8 cellular contexts compared by ENCODE assay signal in the genomic region with DNA sequence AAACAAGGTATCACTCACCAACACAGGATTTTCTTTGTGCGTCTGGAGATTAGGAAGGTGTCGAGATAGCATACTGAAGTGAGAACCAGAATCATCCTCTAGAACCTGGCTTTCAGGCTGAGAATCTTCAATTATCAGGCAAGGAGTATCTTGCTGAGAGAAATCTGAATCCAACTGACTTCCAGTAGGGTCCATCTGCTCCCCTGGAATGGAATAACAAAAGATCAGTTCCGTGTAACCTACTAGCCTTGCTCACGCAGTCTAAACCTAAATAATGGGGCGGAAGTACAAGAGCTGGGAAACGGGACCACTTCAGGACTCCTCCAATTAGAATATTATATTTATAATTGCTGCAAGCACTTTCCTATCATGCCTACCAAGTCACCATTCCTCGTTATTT. TPM values are rescaled to one million over a fixed set of nuclear protein-coding genes. Genes with fewer than 3 reads are reported as not detected.
DNase-seq lines count a peak whose midpoint lies in the region; ATAC-seq and TF ChIP-seq lines count a peak whose summit lies in the region.

No MANE protein-coding gene starts in this region.

- no peaks in the 10 kb centered on the region for H3K27me3 Mint-ChIP-seq in CD8-positive, alpha-beta T cell (ENCODE audit: low read depth)

- POLR2A ChIA-PET in CD8-positive, alpha-beta T cell (lab: Charles Lee): interaction anchor here (2.5 kb wide), 1 partner anchor 18 kb away, joined by 16 read pairs; no protein-coding TSS in a partner anchor

- H3K4me3 ChIP-seq in CD8-positive, alpha-beta T cell (ENCODE audit: low read depth, low read length): peak overlapping the region; percentile 87
- H3K4me3 ChIP-seq in ectodermal cell (ENCODE audit: insufficient read depth, low read depth, low read length): peak overlapping the region; percentile 59
- H3K4me3 ChIP-seq in neuron (ENCODE audit: low read length): peak overlapping the region; percentile 72

- H3K9me3 Mint-ChIP-seq in CD8-positive, alpha-beta T cell: no peaks in the 10 kb centered on the region

- H3K4me1 Mint-ChIP-seq in CD8-positive, alpha-beta T cell (ENCODE audit: low read depth): peaks cover 32% of the 10 kb centered on the region

- H3K36me3 Mint-ChIP-seq in CD8-positive, alpha-beta T cell: peaks cover 37% of the 10 kb centered on the region

- peak overlapping the region; percentile 96 for H3K27ac ChIP-seq in CD8-positive, alpha-beta T cell (ENCODE audit: low read depth, low read length)
- no peak overlapping the region for H3K27ac ChIP-seq in ectodermal cell (ENCODE audit: insufficient read depth, low read depth, low read length, poor library complexity, severe bottlenecking)

- H2AFZ ChIP-seq in neuron (ENCODE audit: low read depth, low read length): peak overlapping the region; percentile 11

- H3K4me3 Mint-ChIP-seq in CD8-positive, alpha-beta T cell: peak overlapping the region; percentile 99

- no peak for ATAC-seq in CD8-positive, alpha-beta T cell
- no peak for ATAC-seq in GM21526 (IDR thresholded peaks at IDR 0.05; ENCODE audit: low FRiP score, unreplicated experiment)

- intact Hi-C loops in CD8-positive, alpha-beta T cell (cut with DNase I, micrococcal nuclease): loop anchor here (5.0 kb wide), 6 partner anchors 160 to 1045 kb away; partner anchors contain the start of genes EIF3J (in 1 of the 2), GOLM2 (in 1 of the 2), HYPK (in 1 of the 2) and LCMT2 (in 1 of the 2)

- H3K27me3 ChIP-seq in CD8-positive, alpha-beta T cell (ENCODE audit: insufficient read depth, low read length): no peaks in the 10 kb centered on the region
- no peaks in the 10 kb centered on the region for H3K27me3 ChIP-seq in ectodermal cell (ENCODE audit: control insufficient read depth, insufficient read depth, low read length, poor library complexity, severe bottlenecking)
- no peaks in the 10 kb centered on the region for H3K27me3 ChIP-seq in neuron (ENCODE audit: insufficient read depth, low read length)

- CTCF ChIA-PET in CD8-positive, alpha-beta T cell (lab: Charles Lee): interaction anchor here (1.9 to 3.0 kb wide), 3 partner anchors 8 to 22 kb away, joined by 8 to 11 read pairs (median 8); no protein-coding TSS in a partner anchor

- no peak for DNase-seq in CD8-positive, alpha-beta T cell
- peak; percentile 1 for DNase-seq in NCI-H748 treated with DMSO at 0.1 percent for 48 hours (lab: John Stamatoyannopoulos, UW)
- no peak for DNase-seq in amniotic stem cell (lab: John Stamatoyannopoulos, UW)
- DNase-seq in NCI-H1105 (lab: John Stamatoyannopoulos, UW): no peak
- no peak for DNase-seq in GDM1 (lab: John Stamatoyannopoulos, UW)

- no peak for TF ChIP-seq CTCF in CD8-positive, alpha-beta T cell (IDR thresholded peaks at IDR 0.05)

- peak overlapping the region; percentile 98 for H3K27ac Mint-ChIP-seq in CD8-positive, alpha-beta T cell

- H3K36me3 ChIP-seq in CD8-positive, alpha-beta T cell (ENCODE audit: insufficient read depth, low read length): no peaks in the 10 kb centered on the region
- H3K36me3 ChIP-seq in ectodermal cell (ENCODE audit: control insufficient read depth, insufficient read depth, low read length): peaks cover 33% of the 10 kb centered on the region
- peaks cover 36% of the 10 kb centered on the region for H3K36me3 ChIP-seq in neuron (ENCODE audit: insufficient read depth, low read length)

- 7 to 9% methylated on average over 7 of the region's 7 CpGs for WGBS in ectodermal cell, 2 experiments

- H3K9me3 ChIP-seq in CD8-positive, alpha-beta T cell (ENCODE audit: low read length): no peaks in the 10 kb centered on the region
- no peaks in the 10 kb centered on the region for H3K9me3 ChIP-seq in ectodermal cell (ENCODE audit: control insufficient read depth, low read length)
- H3K9me3 ChIP-seq in neuron (ENCODE audit: low read length): peaks cover 4% of the 10 kb centered on the region

- H3K4me1 ChIP-seq in CD8-positive, alpha-beta T cell (ENCODE audit: insufficient read depth, low read length): peaks cover 24% of the 10 kb centered on the region
- H3K4me1 ChIP-seq in ectodermal cell (ENCODE audit: control insufficient read depth, insufficient read depth, low read length) (peaks cover 7% of the 10 kb centered on the region), neuron (ENCODE audit: insufficient read depth, low read length) (peaks cover 21% of the 10 kb centered on the region)

RNA-seq across cellular contexts. Expression of gene TP53BP1, which starts 0.7 kb away (rescaled TPM):
- 10 to 100 TPM; 54.6 to 59.7 TPM for total RNA-seq in CD8-positive, alpha-beta T cell
- 88.3 TPM for polyA plus RNA-seq in ectodermal cell (2013, experiment 1 of 4)
- 101 TPM for polyA plus RNA-seq in ectodermal cell (2013, experiment 2 of 4)
- 61.1 TPM for polyA plus RNA-seq in ectodermal cell (2013, experiment 3 of 4)
- polyA plus RNA-seq in ectodermal cell (2013, experiment 4 of 4): 65.0 TPM

RNA-seq across cellular contexts. Expression of gene MAP1A, which starts 25.1 kb away (rescaled TPM):
- total RNA-seq in CD8-positive, alpha-beta T cell: under 1 TPM; 0.75 to 0.92 TPM
- 16.3 TPM for polyA plus RNA-seq in ectodermal cell (2013, experiment 1 of 4)
- polyA plus RNA-seq in ectodermal cell (2013, experiment 2 of 4): 18.3 TPM
- polyA plus RNA-seq in ectodermal cell (2013, experiment 3 of 4): 12.9 TPM
- 15.3 TPM for polyA plus RNA-seq in ectodermal cell (2013, experiment 4 of 4)
